18 cellular contexts compared by ENCODE assay signal in the genomic region with DNA sequence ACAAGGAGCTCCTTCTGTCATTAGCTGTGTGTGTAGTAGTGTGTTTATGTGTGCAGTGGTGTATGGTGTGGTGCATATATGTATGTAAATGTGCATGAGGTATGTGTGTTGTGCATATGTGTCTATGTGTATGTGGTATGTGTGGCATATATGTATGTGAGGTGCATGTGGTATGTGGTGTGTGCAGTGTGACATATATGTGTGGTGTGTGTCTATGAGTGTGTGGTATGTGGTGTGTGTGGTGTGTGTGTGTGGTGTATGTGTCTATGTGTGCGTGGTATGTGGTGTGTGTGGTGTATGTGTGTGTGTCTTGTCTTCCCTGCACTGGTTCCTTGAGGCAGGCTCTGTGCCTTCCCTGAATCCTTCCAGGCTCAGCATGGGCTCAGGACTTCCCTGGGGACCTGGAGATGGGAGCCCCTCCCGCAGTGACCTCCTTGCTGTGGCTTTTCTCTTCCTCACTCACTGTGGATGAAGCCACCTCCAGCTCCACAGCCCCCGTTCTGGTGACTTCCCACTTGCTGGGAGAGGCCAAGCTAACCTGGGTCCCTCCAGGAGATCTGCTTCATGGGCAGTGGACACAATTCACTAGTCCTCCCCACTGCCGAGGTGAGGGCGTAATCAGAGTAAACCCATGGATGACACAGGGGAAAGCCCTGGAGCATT.
DNase-seq lines count a peak whose midpoint lies in the region; ATAC-seq, FAIRE-seq and TF ChIP-seq lines count a peak whose summit lies in the region.
"Had no signal": no experiment of that assay in that cellular context is flagged by ENCODE, and none has a peak within 500 bp of the region (broad histone marks: within the 10 kb centered on the region; RNA-seq: fewer than 3 reads in every experiment).

No MANE protein-coding gene starts in this region.

- H3K9ac ChIP-seq in HepG2 (ENCODE audit: insufficient read depth, low read depth, low read length) (no peak overlapping the region), IMR-90 (ENCODE audit: low read depth, low read length) (no peak overlapping the region)
- H3K9ac ChIP-seq: BLaER1 treated with 17β-estradiol and CSF1 and Interleukin-3, amounts not matched to agents 10 nM and 100 nM had no signal

- H3K36me3 ChIP-seq in HepG2 (replicated peaks in 1 of 2; ENCODE audit: control insufficient read depth in 1 of 2, insufficient read depth in 2 of 2, low read length in 2 of 2) (peaks cover 11 to 59% of the 10 kb centered on the region in 2 experiments), right lobe of liver (peaks cover 0 to 4% (median 0%) of the 10 kb centered on the region in 4 donors), IMR-90 (ENCODE audit: control insufficient read depth, insufficient read depth, low read length) (no peaks in the 10 kb centered on the region)
- no peaks in the 10 kb centered on the region for H3K36me3 ChIP-seq in naive thymus-derived CD4-positive, alpha-beta T cell (ENCODE audit: control insufficient read depth in 2 of 3, insufficient read depth in 3 of 3, low read length in 3 of 3)
- H3K36me3 ChIP-seq: BLaER1 treated with 17β-estradiol and CSF1 and Interleukin-3, amounts not matched to agents 10 nM and 100 nM; SJSA1 had no signal

- TF ChIP-seq RAD21 in HepG2 (CRISPR knock-in tag; IDR thresholded peaks at IDR 0.05) (no peak), IMR-90 (IDR thresholded peaks at IDR 0.05; ENCODE audit: low read length) (no peak)

- H3K4me1 ChIP-seq in HepG2 (ENCODE audit: insufficient read depth, low read length) = peaks cover 14% of the 10 kb centered on the region
- peaks cover 0 to 4% (median 0%) of the 10 kb centered on the region in 4 donors for H3K4me1 ChIP-seq in right lobe of liver
- no peaks in the 10 kb centered on the region for H3K4me1 ChIP-seq in IMR-90 (ENCODE audit: control insufficient read depth, insufficient read depth, low read length)
- no peaks in the 10 kb centered on the region for H3K4me1 ChIP-seq in naive thymus-derived CD4-positive, alpha-beta T cell (ENCODE audit: control insufficient read depth in 2 of 2, insufficient read depth in 2 of 2, low read length in 2 of 2)
- H3K4me1 ChIP-seq: Peyer's patch, SJSA1 had no signal

- no peak for ATAC-seq in HepG2
- ATAC-seq in right lobe of liver = no peak
- ATAC-seq in IMR-90 (ENCODE audit: low read depth) = no peak
- peak; percentile 27 for ATAC-seq in naive thymus-derived CD4-positive, alpha-beta T cell
- no peak for ATAC-seq in HG03280 (IDR thresholded peaks at IDR 0.05; ENCODE audit: unreplicated experiment)
- ATAC-seq in GM19455 (IDR thresholded peaks at IDR 0.05; ENCODE audit: unreplicated experiment) = no peak

- no TSS peak for BruUV-seq in HepG2 (replicated peaks; lab: Mats Ljungman, UMichigan)
- BruUV-seq in IMR-90 (replicated peaks; lab: Mats Ljungman, UMichigan) = no TSS peak

- H3K4me3 ChIP-seq in HepG2 (replicated peaks in 1 of 3; ENCODE audit: insufficient read depth in 1 of 3, low read depth in 2 of 3, low read length in 3 of 3) (no peak overlapping the region), right lobe of liver (no peak overlapping the region), IMR-90 (ENCODE audit: insufficient read depth, low read depth, low read length) (no peak overlapping the region)
- no peak overlapping the region for H3K4me3 ChIP-seq in naive thymus-derived CD4-positive, alpha-beta T cell (ENCODE audit: low read length)
- H3K4me3 ChIP-seq: BLaER1 treated with 17β-estradiol and CSF1 and Interleukin-3, amounts not matched to agents 10 nM and 100 nM; Peyer's patch; SJSA1 had no signal

- H3K4me1 Mint-ChIP-seq in naive thymus-derived CD4-positive, alpha-beta T cell = peaks cover 0 to 32% (median 11%) of the 10 kb centered on the region in 7 donors

- H2BK15ac ChIP-seq in IMR-90 (ENCODE audit: low read depth, low read length) = no peak overlapping the region

- intact Hi-C loops in HepG2 (cut with micrococcal nuclease; ENCODE audit: unreplicated experiment) = no loop called here
- intact Hi-C loops in right lobe of liver (cut with DNase I) = no loop called here
- intact Hi-C loops in IMR-90 (cut with micrococcal nuclease) = no loop called here
- intact Hi-C loops in naive thymus-derived CD4-positive, alpha-beta T cell (cut with micrococcal nuclease) = no loop called here

- no peak overlapping the region for H2BK120ac ChIP-seq in IMR-90 (ENCODE audit: low read depth, low read length)

- H4K5ac ChIP-seq in IMR-90 (ENCODE audit: low read depth, low read length) = no peak overlapping the region

- no peak overlapping the region for H3K4me3 Mint-ChIP-seq in naive thymus-derived CD4-positive, alpha-beta T cell
- H3K4me3 Mint-ChIP-seq: CD8-positive, alpha-beta memory T cell; H9 had no signal

- peak overlapping the region in 1 of 9 donors; percentile 1 for H3K27ac Mint-ChIP-seq in naive thymus-derived CD4-positive, alpha-beta T cell

- H3K4me2 ChIP-seq in HepG2 (ENCODE audit: low read depth, low read length) (no peak overlapping the region), IMR-90 (ENCODE audit: low read depth, low read length) (no peak overlapping the region)
- H3K4me2 ChIP-seq: BLaER1 treated with 17β-estradiol and CSF1 and Interleukin-3, amounts not matched to agents 10 nM and 100 nM had no signal

- H3K27me3 Mint-ChIP-seq in naive thymus-derived CD4-positive, alpha-beta T cell = no peaks in the 10 kb centered on the region

- dilution Hi-C loops in IMR-90 (cut with HindIII; ENCODE audit: low sequenced_read_pairs, unreplicated experiment) = no loop called here

- in situ Hi-C loops in HepG2 (cut with HindIII; ENCODE audit: extremely low pct_ligation_motif_present, low pct_unique_long_range_greater_than_20kb) (no loop called here), IMR-90 (cut with MboI; ENCODE audit: low sequenced_read_pairs) (no loop called here)

- no peak overlapping the region for H3K23ac ChIP-seq in IMR-90 (ENCODE audit: low read depth, low read length)

- peak overlapping the region; percentile 24 for H2BK5ac ChIP-seq in IMR-90 (ENCODE audit: low read depth, low read length, poor library complexity, severe bottlenecking)

- H4K8ac ChIP-seq in IMR-90 (ENCODE audit: low read depth in 2 of 2, low read length in 2 of 2) = no peak overlapping the region

- no peak overlapping the region for H4K91ac ChIP-seq in IMR-90 (ENCODE audit: insufficient read depth, low read depth, low read length)

- DNase-seq in HepG2 (ENCODE audit: low spot score) (no peak), right lobe of liver (no peak), IMR-90 (no peak)
- no peak for DNase-seq in naive thymus-derived CD4-positive, alpha-beta T cell
- DNase-seq in stimulated activated CD4-positive, alpha-beta T cell treated with anti-CD3 and anti-CD28 coated beads, Interleukin-4, amount 100 ng/mL, for 1 hour = no peak
- DNase-seq: CD8-positive, alpha-beta memory T cell; EL; H9; NCI-H1092 treated with DMSO at 0.1 percent for 48 hours; NCI-H1694 treated with DMSO at 0.1 percent for 48 hours; NCI-H510A; NCI-H748 treated with DMSO at 0.1 percent for 48 hours; NK-92 treated with Interleukin-12 subunit alpha and Interleukin-12 subunit beta, amount 100 ng/mL, for 24 hours; Peyer's patch had no signal

- TF ChIP-seq EP300 in HepG2 (IDR thresholded peaks at IDR 0.05; ENCODE audit: low read depth in 2 of 2, low read length in 2 of 2) (no peak), HepG2 (CRISPR knock-in tag; IDR thresholded peaks at IDR 0.05; ENCODE audit: borderline replicate concordance) (no peak)

- WGBS in HepG2 (ENCODE audit: low lambda C conversion rate) = 79% methylated on average over 5 of the region's 5 CpGs
- 66% methylated on average over 4 of the region's 5 CpGs for WGBS in right lobe of liver (ENCODE audit: insufficient coverage, low coverage, low lambda C conversion rate, missing lambda C conversion rate)
- WGBS in IMR-90 (ENCODE audit: extremely low coverage in 2 of 2, insufficient read length in 1 of 2), 2 experiments = no CpG with 5 or more reads among the region's 5 CpGs

- no peak overlapping the region for H2AK5ac ChIP-seq in IMR-90 (ENCODE audit: low read depth, low read length)

- H3K79me1 ChIP-seq in IMR-90 (ENCODE audit: low read depth in 1 of 2, low read length in 2 of 2) = no peaks in the 10 kb centered on the region

- no peaks in the 10 kb centered on the region for H4K20me1 ChIP-seq in HepG2 (ENCODE audit: insufficient read depth, low read length)
- H4K20me1 ChIP-seq in IMR-90 (ENCODE audit: insufficient read depth, low read length) = no peaks in the 10 kb centered on the region; the same call in 1 of the 2 replicates
- H4K20me1 ChIP-seq: BLaER1 treated with 17β-estradiol and CSF1 and Interleukin-3, amounts not matched to agents 10 nM and 100 nM had no signal

- no peak overlapping the region for H3K27ac ChIP-seq in HepG2 (ENCODE audit: extremely low read length, insufficient read depth, low read length)
- no peak overlapping the region for H3K27ac ChIP-seq in right lobe of liver
- H3K27ac ChIP-seq in IMR-90 (ENCODE audit: insufficient read depth, low read length) = no peak overlapping the region
- no peak overlapping the region for H3K27ac ChIP-seq in naive thymus-derived CD4-positive, alpha-beta T cell (ENCODE audit: low read depth, low read length)
- H3K27ac ChIP-seq: BLaER1 treated with 17β-estradiol and CSF1 and Interleukin-3, amounts not matched to agents 10 nM and 100 nM; Peyer's patch; SJSA1 had no signal

- H3K79me2 ChIP-seq in HepG2 (ENCODE audit: insufficient read depth, low read length) = no peaks in the 10 kb centered on the region

- H3K18ac ChIP-seq in IMR-90 (ENCODE audit: low read depth, low read length) = no peak overlapping the region

- no peak overlapping the region for H3K56ac ChIP-seq in IMR-90 (ENCODE audit: extremely low read depth, insufficient read depth, low read length)

- no peaks in the 10 kb centered on the region for H3K9me3 Mint-ChIP-seq in naive thymus-derived CD4-positive, alpha-beta T cell
- H3K9me3 Mint-ChIP-seq: CD8-positive, alpha-beta memory T cell; H9 had no signal

- no peaks in the 10 kb centered on the region for H3K36me3 Mint-ChIP-seq in naive thymus-derived CD4-positive, alpha-beta T cell
- H3K36me3 Mint-ChIP-seq: CD8-positive, alpha-beta memory T cell had no signal

- 0 out of 2 replicates have a peak, but pooled peaks cover 4% of the 10 kb centered on the region for H3K9me1 ChIP-seq in IMR-90 (ENCODE audit: insufficient read depth, low read length)

- H2BK20ac ChIP-seq in IMR-90 (ENCODE audit: low read depth, low read length) = no peak overlapping the region

- no peaks in the 10 kb centered on the region for H3K27me3 ChIP-seq in HepG2 (ENCODE audit: control insufficient read depth in 1 of 2, insufficient read depth in 2 of 2, low read length in 2 of 2)
- no peaks in the 10 kb centered on the region for H3K27me3 ChIP-seq in right lobe of liver
- no peaks in the 10 kb centered on the region; the same call in 1 of the 2 replicates for H3K27me3 ChIP-seq in IMR-90 (ENCODE audit: control insufficient read depth, insufficient read depth, low read length)
- no peaks in the 10 kb centered on the region for H3K27me3 ChIP-seq in naive thymus-derived CD4-positive, alpha-beta T cell (ENCODE audit: control insufficient read depth in 2 of 2, insufficient read depth in 2 of 2, low read length in 2 of 2)
- H3K27me3 ChIP-seq: BLaER1 treated with 17β-estradiol and CSF1 and Interleukin-3, amounts not matched to agents 10 nM and 100 nM; Peyer's patch; SJSA1 had no signal

- no peak for TF ChIP-seq CTCF in HepG2 (CRISPR knock-in tag; IDR thresholded peaks at IDR 0.05)
- TF ChIP-seq CTCF in right lobe of liver (IDR thresholded peaks at IDR 0.05) = no peak
- TF ChIP-seq CTCF in IMR-90 (conservative IDR thresholded peaks at IDR 0.05; ENCODE audit: low read depth, low read length) = no peak

- CTCF ChIA-PET in HepG2 (lab: Yijun Ruan, JAX; ENCODE audit: low intra/inter-chr PET ratio, low total read pairs) (no interaction called here), IMR-90 (lab: Yijun Ruan, JAX) (no interaction called here)
- CTCF ChIA-PET in naive thymus-derived CD4-positive, alpha-beta T cell (lab: Charles Lee) = interaction anchor here (0.5 kb wide), 1 partner anchor 1856 kb away, joined by 3 read pairs; no protein-coding TSS in a partner anchor

- H3K9me3 ChIP-seq in HepG2 (ENCODE audit: low read length) = no peaks in the 10 kb centered on the region
- no peaks in the 10 kb centered on the region for H3K9me3 ChIP-seq in right lobe of liver
- no peaks in the 10 kb centered on the region for H3K9me3 ChIP-seq in IMR-90 (ENCODE audit: control insufficient read depth, insufficient read depth, low read length)
- H3K9me3 ChIP-seq in naive thymus-derived CD4-positive, alpha-beta T cell (ENCODE audit: control insufficient read depth in 2 of 3, low read length in 3 of 3) = no peaks in the 10 kb centered on the region
- H3K9me3 ChIP-seq: BLaER1 treated with 17β-estradiol and CSF1 and Interleukin-3, amounts not matched to agents 10 nM and 100 nM; Peyer's patch; SJSA1 had no signal

- TF ChIP-seq POLR2A in HepG2 (IDR thresholded peaks at IDR 0.05; ENCODE audit: insufficient read depth in 1 of 2, low read depth in 2 of 2, low read length in 2 of 2) (no peak), right lobe of liver (IDR thresholded peaks at IDR 0.05) (no peak), IMR-90 (IDR thresholded peaks at IDR 0.05; ENCODE audit: low read depth, low read length) (no peak)

- no peak for FAIRE-seq in HepG2 (lab: Jason Lieb, UNC)

- no peak overlapping the region for H2AFZ ChIP-seq in HepG2 (ENCODE audit: low read length)
- H2AFZ ChIP-seq in IMR-90 (replicated peaks; ENCODE audit: low read length, poor library complexity) = no peak overlapping the region

- H2AK9ac ChIP-seq in IMR-90 (replicated peaks; ENCODE audit: low read depth, low read length, poor library complexity) = no peak overlapping the region

- H3K4ac ChIP-seq in IMR-90 (ENCODE audit: low read depth, low read length) = no peak overlapping the region

- POLR2A ChIA-PET in HepG2 (lab: Yijun Ruan, JAX) (no interaction called here), IMR-90 (lab: Charles Lee; ENCODE audit: unreplicated experiment) (no interaction called here)
- POLR2A ChIA-PET in naive thymus-derived CD4-positive, alpha-beta T cell (lab: Charles Lee) = no interaction called here

- no peak overlapping the region for H3K14ac ChIP-seq in IMR-90 (replicated peaks; ENCODE audit: low read depth, low read length)
